In genomic region chr7:151125459-151125834, GRCh38 we compare ENCODE assay signal across 11 cellular contexts. TPM values are rescaled to one million over a fixed set of nuclear protein-coding genes. Genes with fewer than 3 reads are reported as not detected.
DNase-seq lines count a peak whose midpoint lies in the region; ATAC-seq and TF ChIP-seq lines count a peak whose summit lies in the region.
"Had no signal": no experiment of that assay in that cellular context is flagged by ENCODE, and none has a peak within 500 bp of the region (broad histone marks: within the 10 kb centered on the region; RNA-seq: fewer than 3 reads in every experiment).

No MANE protein-coding gene starts in this region.

- H3K4me3 ChIP-seq in AG10803 (ENCODE audit: low read length) (peak overlapping the region; percentile 29), adipocyte (ENCODE audit: low read length) (peak overlapping the region; percentile 64), right atrium auricular region (peak overlapping the region; percentile 34 to 60), psoas muscle (peak overlapping the region; percentile 64)

- H3K9me3 ChIP-seq in adipocyte (ENCODE audit: control insufficient read depth, low read length), result no peaks in the 10 kb centered on the region
- no peaks in the 10 kb centered on the region for H3K9me3 ChIP-seq in right atrium auricular region
- H3K9me3 ChIP-seq in psoas muscle, result no peaks in the 10 kb centered on the region

- H3K27ac ChIP-seq in right atrium auricular region (no peak overlapping the region), psoas muscle (no peak overlapping the region)

- H3K36me3 ChIP-seq in adipocyte (ENCODE audit: control insufficient read depth, insufficient read depth, low read length, severe bottlenecking) (peaks cover 64% of the 10 kb centered on the region), right atrium auricular region (peaks cover 49% of the 10 kb centered on the region), psoas muscle (ENCODE audit: insufficient read depth in 1 of 2, low read depth in 1 of 2) (peaks cover 0 to 63% of the 10 kb centered on the region in 2 donors)

- H3K9ac ChIP-seq in adipocyte (ENCODE audit: low read length), result peak overlapping the region; percentile 12

- ATAC-seq in psoas muscle, result peak; percentile 36 to 73 (median 62)
- no peak for ATAC-seq in GM21390 (IDR thresholded peaks at IDR 0.05; ENCODE audit: unreplicated experiment)
- ATAC-seq in GM21786 (IDR thresholded peaks at IDR 0.05; ENCODE audit: unreplicated experiment), result no peak
- ATAC-seq: left lobe of liver, Panc1 had no signal

- no peak for TF ChIP-seq CTCF in AG10803 (conservative IDR thresholded peaks at IDR 0.05; ENCODE audit: low read length)
- peak in 1 of 2 donors; percentile 51 for TF ChIP-seq CTCF in right atrium auricular region (IDR thresholded peaks at IDR 0.05)
- TF ChIP-seq CTCF in psoas muscle (IDR thresholded peaks at IDR 0.05), result peak; percentile 12

- 9 to 11% (median 10%) methylated on average over 22 to 23 of the region's 23 CpGs for WGBS in psoas muscle, 3 donors

- intact Hi-C loops in psoas muscle (cut with DNase I), result loop anchor here in 1 of 2 donors (2.0 kb wide), 1 partner anchor 177 kb away; no protein-coding TSS in a partner anchor

- H3K4me1 ChIP-seq in adipocyte (ENCODE audit: control insufficient read depth, insufficient read depth, low read length) (peaks cover 7% of the 10 kb centered on the region), right atrium auricular region (peaks cover 0 to 9% of the 10 kb centered on the region in 2 donors), psoas muscle (peaks cover 20% of the 10 kb centered on the region)

- DNase-seq in AG10803 (ENCODE audit: low read depth), result no peak
- DNase-seq in adipocyte (ENCODE audit: low read depth), result no peak
- DNase-seq in right atrium auricular region (ENCODE audit: low spot score), result no peak
- peak in 1 of 2 donors; percentile 74 for DNase-seq in psoas muscle
- no peak for DNase-seq in NK-92 treated with Interleukin-12 subunit alpha and Interleukin-12 subunit beta, amount 100 ng/mL, for 24 hours (lab: John Stamatoyannopoulos, UW)
- no peak for DNase-seq in activated T-cell treated with anti-CD3 and anti-CD28 coated beads for 4 hours
- DNase-seq: activated CD4-positive, alpha-beta T cell treated with anti-CD3 and anti-CD28 coated beads, Interleukin-2, amount 10 ng/mL, durations not matched to agents 7 days and 5 days had no signal

- no peaks in the 10 kb centered on the region for H3K27me3 ChIP-seq in adipocyte (replicated peaks; ENCODE audit: control insufficient read depth, insufficient read depth, low read length)
- H3K27me3 ChIP-seq in right atrium auricular region, result no peaks in the 10 kb centered on the region
- H3K27me3 ChIP-seq in psoas muscle (ENCODE audit: insufficient read depth in 3 of 3, low read length in 2 of 3), result no peaks in the 10 kb centered on the region

RNA-seq across cellular contexts. Expression of gene AGAP3, which starts 39.2 kb away (rescaled TPM):
- 10 to 100 TPM; 29.8 to 42.1 TPM for total RNA-seq in right atrium auricular region
- total RNA-seq in psoas muscle, result 10 to 100 TPM; 39.3 to 52.2 (median 51.4) TPM
- polyA plus RNA-seq in psoas muscle, result 10 to 100 TPM; 38.4 to 75.3 (median 44.7) TPM

RNA-seq across cellular contexts. Expression of gene GBX1, which starts 42.0 kb away (rescaled TPM):
- not detected for total RNA-seq in right atrium auricular region
- 1 to 10 TPM in 1 of 4 donors, under 1 TPM in 2, not detected in 1; 0.38 to 1.9 (median 0.91) TPM for total RNA-seq in psoas muscle
- under 1 TPM; 0.07 to 0.93 (median 0.21) TPM for polyA plus RNA-seq in psoas muscle
- total RNA-seq: activated CD4-positive, alpha-beta T cell treated with anti-CD3 and anti-CD28 coated beads, Interleukin-2, amount 10 ng/mL, durations not matched to agents 7 days and 5 days; left lobe of liver had no signal

RNA-seq across cellular contexts. Expression of gene TMUB1, which starts 42.2 kb away (rescaled TPM):
- total RNA-seq in right atrium auricular region (10 to 100 TPM; 28.0 to 53.6 TPM), psoas muscle (10 to 100 TPM; 41.7 to 55.5 (median 44.4) TPM)
- polyA plus RNA-seq in psoas muscle, result 100 to 1,000 TPM in 1 of 3 donors, 10 to 100 TPM in 2; 76.9 to 121 (median 85.3) TPM

RNA-seq across cellular contexts. Expression of gene FASTK, which starts 44.8 kb away (rescaled TPM):
- 10 to 100 TPM; 85.9 to 96.4 TPM for total RNA-seq in right atrium auricular region
- total RNA-seq in psoas muscle, result 100 to 1,000 TPM in 3 of 4 donors, 10 to 100 TPM in 1; 87.1 to 126 (median 111) TPM
- polyA plus RNA-seq in psoas muscle, result 100 to 1,000 TPM; 132 to 194 (median 151) TPM

Comparison
In these comparisons a context has a peak if more than half of its experiments do, and no peak if none do; other contexts are left out.
1. ATAC-seq: peak in psoas muscle (4 of 4); none in GM21390 (single experiment) and GM21786 (single experiment).
2. Peak in every context shown above with its lines, with median percentiles within 50 percentile points of each other: H3K4me3 ChIP-seq.